22 cellular contexts compared by ENCODE assay signal in the genomic region with DNA sequence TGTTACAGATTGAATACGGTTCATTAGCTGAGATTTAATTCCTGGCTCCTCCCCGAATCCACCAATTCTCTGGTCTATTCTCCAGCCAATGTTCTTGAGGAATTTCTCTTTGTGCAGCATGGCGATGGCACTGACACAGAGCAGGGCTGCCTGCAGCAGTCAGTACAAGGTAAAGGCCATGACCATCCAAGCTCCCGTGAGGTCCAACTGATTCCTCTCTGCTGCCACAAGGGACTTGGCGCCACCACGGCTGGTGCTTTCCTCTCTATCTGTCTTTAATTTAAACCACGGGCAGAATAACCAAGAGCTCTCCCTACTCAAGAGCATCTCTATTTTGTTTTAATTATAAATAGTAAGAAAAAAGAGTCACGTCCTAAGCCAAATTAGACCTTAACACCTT. TPM values are rescaled to one million over a fixed set of nuclear protein-coding genes. Genes with fewer than 3 reads are reported as not detected.
A peak's percentile ranks its signal among the peaks of the same experiment; 100 is the strongest.
DNase-seq lines count a peak whose midpoint lies in the region; ATAC-seq, FAIRE-seq and TF ChIP-seq lines count a peak whose summit lies in the region.
"Had no signal": no experiment of that assay in that cellular context is flagged by ENCODE, and none has a peak within 500 bp of the region (broad histone marks: within the 10 kb centered on the region; RNA-seq: fewer than 3 reads in every experiment).

No MANE protein-coding gene starts in this region.

- H3K4me1 Mint-ChIP-seq in activated naive CD4-positive, alpha-beta T cell treated with anti-CD3 and anti-CD28 coated beads, Interleukin-2, amount 50 U/mL, for 24 hours: peaks cover 82% of the 10 kb centered on the region
- H3K4me1 Mint-ChIP-seq in T-cell: peaks cover 72 to 85% (median 78%) of the 10 kb centered on the region in 3 donors

- no peaks in the 10 kb centered on the region for H3K27me3 Mint-ChIP-seq in activated naive CD4-positive, alpha-beta T cell treated with anti-CD3 and anti-CD28 coated beads, Interleukin-2, amount 50 U/mL, for 24 hours
- H3K27me3 Mint-ChIP-seq in T-cell: no peaks in the 10 kb centered on the region

- intact Hi-C loops in K562 (cut with micrococcal nuclease) (no loop called here), posterior cingulate gyrus (cut with DNase I) (no loop called here)

- POLR2A ChIA-PET in T-cell (lab: Charles Lee): interaction anchor here in 1 of 2 donors (0.6 to 1.0 kb wide), 2 partner anchors 13 to 59 kb away, joined by 3 read pairs; no protein-coding TSS in a partner anchor
- POLR2A ChIA-PET in K562 (lab: Yijun Ruan, JAX): interaction anchor here (1.1 to 3.0 kb wide), 4 partner anchors 9 to 15 kb away, joined by 3 to 18 read pairs (median 6); a partner anchor contains a TSS

- H3K27ac ChIP-seq in K562 (ENCODE audit: extremely low read depth, low read depth, low read length): no peak overlapping the region
- H3K27ac ChIP-seq in thoracic aorta: peak overlapping the region; percentile 40 to 68
- H3K27ac ChIP-seq: transverse colon had no signal

- DNase-seq in activated naive CD4-positive, alpha-beta T cell treated with Interleukin-2 at 50 U/mL for 16 hours: no peak
- peak in 1 of 34 experiments; percentile 24 for DNase-seq in T-cell
- DNase-seq in K562 (ENCODE audit: extremely low read depth in 1 of 4, low spot score in 3 of 4): no peak
- DNase-seq in thoracic aorta (ENCODE audit: low spot score): no peak
- no peak for DNase-seq in posterior cingulate gyrus
- no peak for DNase-seq in GM10266 (ENCODE audit: extremely low spot score)
- DNase-seq: activated CD8-positive, alpha-beta memory T cell treated with anti-CD3 and anti-CD28 coated beads for 24 hours; activated effector memory CD4-positive, alpha-beta T cell treated with anti-CD3 and anti-CD28 coated beads, Interleukin-2, amount 50 U/mL, for 16 hours; COR-L47; DND-41; kidney glomerular epithelial cell; MM.1S; NCI-H146; NCI-H2171; NCI-H524 treated with DMSO at 0.1 percent for 48 hours; transverse colon had no signal

- H3K9me3 Mint-ChIP-seq in activated naive CD4-positive, alpha-beta T cell treated with anti-CD3 and anti-CD28 coated beads, Interleukin-2, amount 50 U/mL, for 24 hours: no peaks in the 10 kb centered on the region
- no peaks in the 10 kb centered on the region for H3K9me3 Mint-ChIP-seq in T-cell
- H3K9me3 Mint-ChIP-seq: memory B cell, nephron had no signal

- CTCF ChIA-PET in T-cell (lab: Charles Lee): interaction anchor here in 1 of 2 donors (0.7 to 1.5 kb wide), 2 partner anchors 12 to 55 kb away, joined by 3 to 6 read pairs; a partner anchor contains a TSS
- CTCF ChIA-PET in K562 (lab: Yijun Ruan, JAX; ENCODE audit: low intra/inter-chr PET ratio): no interaction called here

- no peak overlapping the region for H3K4me3 ChIP-seq in K562
- no peak overlapping the region for H3K4me3 ChIP-seq in thoracic aorta
- H3K4me3 ChIP-seq: transverse colon had no signal

- H3K36me3 Mint-ChIP-seq in activated naive CD4-positive, alpha-beta T cell treated with anti-CD3 and anti-CD28 coated beads, Interleukin-2, amount 50 U/mL, for 24 hours: peaks cover 5% of the 10 kb centered on the region
- peaks cover 12% of the 10 kb centered on the region for H3K36me3 Mint-ChIP-seq in T-cell

- H2AFZ ChIP-seq in K562 (ENCODE audit: low read depth, low read length): no peak overlapping the region

- FAIRE-seq in K562 (lab: Jason Lieb, UNC): no peak
- FAIRE-seq: astrocyte, colon, H1 had no signal

- no peaks in the 10 kb centered on the region for H3K9me1 ChIP-seq in K562 (ENCODE audit: control insufficient read depth, insufficient read depth, low read length)

- BruUV-seq in K562 (replicated peaks; lab: Mats Ljungman, UMichigan): no TSS peak

- peak overlapping the region; percentile 98 for H3K27ac Mint-ChIP-seq in activated naive CD4-positive, alpha-beta T cell treated with anti-CD3 and anti-CD28 coated beads, Interleukin-2, amount 50 U/mL, for 24 hours
- peak overlapping the region; percentile 89 to 93 for H3K27ac Mint-ChIP-seq in T-cell
- H3K27ac Mint-ChIP-seq: memory B cell, nephron had no signal

- no peak overlapping the region for H3K9ac ChIP-seq in K562 (ENCODE audit: insufficient read depth in 1 of 2, low read depth in 2 of 2, low read length in 2 of 2)

- in situ Hi-C loops in K562 (cut with MboI): no loop called here

- H4K20me1 ChIP-seq in K562 (replicated peaks; ENCODE audit: control insufficient read depth, insufficient read depth, low read length): no peaks in the 10 kb centered on the region

- ATAC-seq in T-cell (replicated peaks in 1 of 4): peak in 2 of 4 experiments; percentile 28 to 52
- ATAC-seq in K562: no peak
- no peak for ATAC-seq in thoracic aorta (ENCODE audit: insufficient number of reproducible peaks, low FRiP score, low read depth)

- peak overlapping the region; percentile 75 for H3K4me3 Mint-ChIP-seq in activated naive CD4-positive, alpha-beta T cell treated with anti-CD3 and anti-CD28 coated beads, Interleukin-2, amount 50 U/mL, for 24 hours
- peak overlapping the region; percentile 75 to 84 (median 81) for H3K4me3 Mint-ChIP-seq in T-cell
- H3K4me3 Mint-ChIP-seq: memory B cell, nephron had no signal

- H3K79me2 ChIP-seq in K562 (ENCODE audit: control insufficient read depth, insufficient read depth, low read length): peaks cover 19% of the 10 kb centered on the region

- 0 out of 2 replicates have a peak overlapping the region, but pooled peaks have one; percentile 15 for H3K4me2 ChIP-seq in K562 (ENCODE audit: insufficient read depth, low read length)

- 80% methylated on average over 8 of the region's 8 CpGs for WGBS in K562 (ENCODE audit: insufficient coverage, low coverage, missing lambda C conversion rate)

- H3K4me1 ChIP-seq in K562 (replicated peaks in 1 of 2; ENCODE audit: control insufficient read depth in 2 of 2, insufficient read depth in 2 of 2, low read length in 2 of 2) (peaks cover 5% of the 10 kb centered on the region in 2 experiments; a peak in 3 of 5 replicates), thoracic aorta (ENCODE audit: control insufficient read depth in 1 of 2, low read depth in 2 of 2) (peaks cover 14 to 51% of the 10 kb centered on the region in 2 donors)

- no peak for TF ChIP-seq RAD21 in K562 (CRISPR knock-in tag; conservative IDR thresholded peaks at IDR 0.05 in 1 of 2, IDR thresholded peaks at IDR 0.05 in 1 of 2)

- H3K27me3 ChIP-seq in K562 (ENCODE audit: control insufficient read depth in 2 of 2, insufficient read depth in 2 of 2, low read length in 2 of 2) (no peaks in the 10 kb centered on the region), thoracic aorta (replicated peaks; ENCODE audit: insufficient read depth) (no peaks in the 10 kb centered on the region)
- H3K27me3 ChIP-seq: transverse colon had no signal

- no peak for TF ChIP-seq EP300 in K562 (IDR thresholded peaks at IDR 0.05; ENCODE audit: low read length)

- H3K9me3 ChIP-seq in K562 (replicated peaks; ENCODE audit: control insufficient read depth, insufficient read depth, low read depth, low read length) (no peaks in the 10 kb centered on the region), thoracic aorta (no peaks in the 10 kb centered on the region)
- H3K9me3 ChIP-seq: transverse colon had no signal

- H3K36me3 ChIP-seq in K562 (ENCODE audit: control insufficient read depth, insufficient read depth, low read length) (peaks cover 2% of the 10 kb centered on the region; the same call in 1 of the 3 replicates), thoracic aorta (no peaks in the 10 kb centered on the region)
- H3K36me3 ChIP-seq: transverse colon had no signal

- TF ChIP-seq CTCF in K562 (IDR thresholded peaks at IDR 0.05 in 2 of 3, conservative IDR thresholded peaks at IDR 0.05 in 1 of 3; ENCODE audit: insufficient read depth in 2 of 3, low read depth in 1 of 3, low read length in 3 of 3): no peak
- TF ChIP-seq CTCF in thoracic aorta (IDR thresholded peaks at IDR 0.05): no peak
- no peak for TF ChIP-seq CTCF in GM10266 (IDR thresholded peaks at IDR 0.05; ENCODE audit: control insufficient read depth, insufficient read depth, low read depth, missing control alignments)

- TF ChIP-seq POLR2A in K562 (conservative IDR thresholded peaks at IDR 0.05): no peak

RNA-seq across cellular contexts. Expression of a gene that starts 12.2 kb away (rescaled TPM):
- 10 to 100 TPM; 16.0 to 27.2 (median 25.8) TPM for total RNA-seq in T-cell
- total RNA-seq in K562 (2011; cell fraction: chromatin; rRNA removed; ENCODE audit: low replicate concordance): 107 and 160 TPM in 2 replicates
- 75.5 and 75.9 TPM in 2 replicates for total RNA-seq in K562 (2011; cell fraction: nucleolus; rRNA removed)
- 121 and 154 TPM in 2 replicates for total RNA-seq in K562 (2011; cell fraction: nucleoplasm; rRNA removed)
- 5.2 and 10.0 TPM in 2 replicates for total RNA-seq in K562 (2014; rRNA removed)
- total RNA-seq in K562 (2014; rRNA removed; fragmentation: Illumina TruSeq; extraction: Trizol): 14.2 and 15.6 TPM in 2 replicates
- 9.0 and 10.7 TPM in 2 replicates for total RNA-seq in K562 (2015; rRNA removed; fragmentation: Illumina TruSeq; extraction: Trizol)
- 10.8 and 11.1 TPM in 2 replicates for total RNA-seq in K562 (2021)
- 78.6 and 98.3 TPM in 2 replicates for polyA plus RNA-seq in K562 (2011; rRNA removed)
- polyA plus RNA-seq in K562 (2011; cell fraction: cytosol; rRNA removed): 41.1 and 95.9 TPM in 2 replicates
- 61.9 and 123 TPM in 2 replicates for polyA plus RNA-seq in K562 (2011; cell fraction: nucleus; rRNA removed)
- 12.9 and 20.1 TPM in 2 replicates for polyA plus RNA-seq in K562 (2012)
- polyA plus RNA-seq in K562 (2014; fragmentation: Illumina TruSeq; extraction: Trizol): 13.9 and 14.4 TPM in 2 replicates
- 10 to 100 TPM; 19.2 to 22.9 TPM for polyA plus RNA-seq in K562 (2014; fragmentation: Nextera tagmentation; extraction: Ambion mirVana)
- polyA plus RNA-seq in K562 (2014; rRNA removed): 12.7 and 16.3 TPM in 2 replicates
- polyA minus RNA-seq in K562 (2011; rRNA and poly(A)+ RNA removed): 44.7 and 67.7 TPM in 2 replicates
- 15.4 and 22.0 TPM in 2 replicates for polyA minus RNA-seq in K562 (2011; cell fraction: cytosol; rRNA and poly(A)+ RNA removed)
- 23.4 and 62.4 TPM in 2 replicates for polyA minus RNA-seq in K562 (2011; cell fraction: nucleus; rRNA and poly(A)+ RNA removed)
- total RNA-seq in thoracic aorta: 10 to 100 TPM; 13.5 to 13.9 TPM

RNA-seq across cellular contexts. Expression of a gene that starts 12.4 kb away (rescaled TPM):
- total RNA-seq in T-cell (100 to 1,000 TPM; 114 to 175 (median 158) TPM), K562 (2014; rRNA removed) (58.6 and 60.7 TPM in 2 replicates), K562 (2014; rRNA removed; fragmentation: Illumina TruSeq; extraction: Trizol) (112 and 113 TPM in 2 replicates), K562 (2015; rRNA removed; fragmentation: Illumina TruSeq; extraction: Trizol) (133 TPM in 2 replicates), K562 (2021) (82.3 and 97.5 TPM in 2 replicates), thoracic aorta (10 to 100 TPM; 33.1 to 43.6 TPM)
- 69.6 and 72.2 TPM in 2 replicates for total RNA-seq in K562 (2011; cell fraction: chromatin; rRNA removed; ENCODE audit: low replicate concordance)
- total RNA-seq in K562 (2011; cell fraction: nucleolus; rRNA removed): 118 and 126 TPM in 2 replicates
- total RNA-seq in K562 (2011; cell fraction: nucleoplasm; rRNA removed): 117 and 135 TPM in 2 replicates
- polyA plus RNA-seq in K562 (2011; rRNA removed) (111 and 129 TPM in 2 replicates), K562 (2014; fragmentation: Illumina TruSeq; extraction: Trizol) (106 and 110 TPM in 2 replicates), K562 (2014; fragmentation: Nextera tagmentation; extraction: Ambion mirVana) (100 to 1,000 TPM in 1 of 2 experiments, 10 to 100 TPM in 1; 42.4 to 146 TPM), K562 (2014; rRNA removed) (136 and 137 TPM in 2 replicates)
- 56.1 and 102 TPM in 2 replicates for polyA plus RNA-seq in K562 (2011; cell fraction: cytosol; rRNA removed)
- polyA plus RNA-seq in K562 (2011; cell fraction: nucleus; rRNA removed): 32.9 and 55.8 TPM in 2 replicates
- polyA plus RNA-seq in K562 (2012): 139 and 228 TPM in 2 replicates
- 46.1 and 59.2 TPM in 2 replicates for polyA minus RNA-seq in K562 (2011; rRNA and poly(A)+ RNA removed)
- polyA minus RNA-seq in K562 (2011; cell fraction: cytosol; rRNA and poly(A)+ RNA removed): 25.2 and 32.2 TPM in 2 replicates
- 10.2 and 19.7 TPM in 2 replicates for polyA minus RNA-seq in K562 (2011; cell fraction: nucleus; rRNA and poly(A)+ RNA removed)
